ENCODE assay signal across 28 cellular contexts in genomic region chr19:41273076-41273475, GRCh38.
"Had no signal": no experiment of that assay in that cellular context is flagged by ENCODE, and none has a peak within 500 bp of the region (broad histone marks: within the 10 kb centered on the region; RNA-seq: fewer than 3 reads in every experiment).

No MANE protein-coding gene starts in this region.

- H3K4me1 Mint-ChIP-seq: nephron progenitor cell had no signal

- DNase-seq: activated CD4-positive, alpha-beta T cell treated with anti-CD3 and anti-CD28 coated beads for 48 hours; activated CD4-positive, alpha-beta T cell treated with anti-CD3 and anti-CD28 coated beads, Interleukin-2, amount 50 U/mL, for 48 hours; activated CD8-positive, alpha-beta memory T cell treated with anti-CD3 and anti-CD28 coated beads for 24 hours; activated naive CD4-positive, alpha-beta T cell; amniotic stem cell; caudate nucleus; esophagus squamous epithelium; foreskin melanocyte; heart right ventricle; islet precursor cell; left cardiac atrium; left ventricle myocardium superior; nephron progenitor cell; retina; stimulated activated CD4-positive, alpha-beta T cell treated with anti-CD3 and anti-CD28 coated beads, Interleukin-12 subunit alpha, Interleukin-12 subunit beta, amount 100 ng/mL, for 4 hours; stimulated activated CD4-positive, alpha-beta T cell treated with anti-CD3 and anti-CD28 coated beads, Interleukin-4, amount 100 ng/mL, for 1 hour; SW 1271; T1000; trophoblast cell; WERI-Rb-1 had no signal

- H3K27ac Mint-ChIP-seq: dendritic cell treated with granulocyte-macrophage colony-stimulating factor and Interleukin-4, amounts not matched to agents 40 ng/mL and 50 ng/mL, for 4 days; stimulated activated naive CD8-positive, alpha-beta T cell treated with anti-CD3 and anti-CD28 coated beads, Interleukin-15, Interleukin-2, amounts not matched to agents 100 ng/mL and 50 ng/mL, for 24 hours; T-helper 1 cell treated with Interleukin-12 subunit alpha and Interleukin-12 subunit beta and Interleukin-4 antibody, amounts not matched to agents 30 μg/mL and 1 μg/mL, for 36 hours had no signal

- H3K4me3 Mint-ChIP-seq: dendritic cell treated with granulocyte-macrophage colony-stimulating factor and Interleukin-4, amounts not matched to agents 40 ng/mL and 50 ng/mL, for 4 days; nephron progenitor cell; stimulated activated naive CD8-positive, alpha-beta T cell treated with anti-CD3 and anti-CD28 coated beads, Interleukin-15, Interleukin-2, amounts not matched to agents 100 ng/mL and 50 ng/mL, for 24 hours; T-helper 1 cell treated with Interleukin-12 subunit alpha and Interleukin-12 subunit beta and Interleukin-4 antibody, amounts not matched to agents 30 μg/mL and 1 μg/mL, for 36 hours had no signal

- H3K9me3 ChIP-seq: esophagus squamous epithelium, heart right ventricle, neutrophil, thoracic aorta had no signal

- ATAC-seq: activated CD4-positive, CD25-positive, alpha-beta regulatory T cell treated with anti-CD3 and anti-CD28 coated beads, Interleukin-2, amount 50 U/mL, for 24 hours; left cardiac atrium; left ventricle myocardium superior; sciatic nerve had no signal

- H3K9me3 Mint-ChIP-seq: dendritic cell treated with granulocyte-macrophage colony-stimulating factor and Interleukin-4, amounts not matched to agents 40 ng/mL and 50 ng/mL, for 4 days; nephron progenitor cell; stimulated activated naive CD8-positive, alpha-beta T cell treated with anti-CD3 and anti-CD28 coated beads, Interleukin-15, Interleukin-2, amounts not matched to agents 100 ng/mL and 50 ng/mL, for 24 hours; T-helper 1 cell treated with Interleukin-12 subunit alpha and Interleukin-12 subunit beta and Interleukin-4 antibody, amounts not matched to agents 30 μg/mL and 1 μg/mL, for 36 hours had no signal

- H3K27me3 Mint-ChIP-seq: dendritic cell treated with granulocyte-macrophage colony-stimulating factor and Interleukin-4, amounts not matched to agents 40 ng/mL and 50 ng/mL, for 4 days; progenitor cell of endocrine pancreas; stimulated activated naive CD8-positive, alpha-beta T cell treated with anti-CD3 and anti-CD28 coated beads, Interleukin-15, Interleukin-2, amounts not matched to agents 100 ng/mL and 50 ng/mL, for 24 hours had no signal
